15 cellular contexts compared by ENCODE assay signal in the genomic region with DNA sequence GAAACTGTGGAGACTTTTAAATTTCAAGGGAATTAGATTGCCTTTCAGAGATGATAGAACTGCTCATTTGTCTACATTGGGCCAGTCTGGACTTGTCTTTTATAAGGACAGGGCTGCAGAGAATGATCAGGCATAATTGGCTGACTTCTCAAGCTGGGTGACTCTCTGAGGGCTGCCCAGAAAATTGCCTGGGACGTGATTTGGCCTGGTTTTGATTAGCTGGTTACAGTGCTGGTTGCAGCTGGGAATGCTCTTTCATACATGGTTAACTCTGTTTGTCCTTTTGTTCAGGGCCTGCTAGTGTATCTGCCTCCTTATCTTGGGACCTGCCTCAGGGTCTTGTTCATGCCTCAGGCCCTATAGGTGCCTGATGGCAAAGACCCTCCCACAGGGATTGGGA.
DNase-seq lines count a peak whose midpoint lies in the region; ATAC-seq and TF ChIP-seq lines count a peak whose summit lies in the region.
"Had no signal": no experiment of that assay in that cellular context is flagged by ENCODE, and none has a peak within 500 bp of the region (broad histone marks: within the 10 kb centered on the region; RNA-seq: fewer than 3 reads in every experiment).

No MANE protein-coding gene starts in this region.

- WGBS in esophagus, 2 donors, result 40 to 55% methylated on average over 1 of the region's 1 CpG

- no peak for TF ChIP-seq CTCF in Peyer's patch (IDR thresholded peaks at IDR 0.05)

- no peak for ATAC-seq in HG02642 (IDR thresholded peaks at IDR 0.05; ENCODE audit: poor library complexity, unreplicated experiment)
- ATAC-seq: HCT116, PC-3 had no signal

- no peak overlapping the region for H3K4me3 ChIP-seq in esophagus (ENCODE audit: low read depth in 1 of 2, low read length in 2 of 2)
- H3K4me3 ChIP-seq in Peyer's patch, result no peak overlapping the region
- H3K4me3 ChIP-seq: cardiac muscle cell had no signal

- peaks cover 0 to under 1% of the 10 kb centered on the region in 2 donors for H3K4me1 ChIP-seq in esophagus (ENCODE audit: control insufficient read depth in 2 of 2, insufficient read depth in 2 of 2, low read length in 1 of 2)
- H3K4me1 ChIP-seq in Peyer's patch, result no peaks in the 10 kb centered on the region

- H3K27me3 ChIP-seq in esophagus (ENCODE audit: control insufficient read depth in 1 of 2, insufficient read depth in 2 of 2, low read length in 2 of 2) (no peaks in the 10 kb centered on the region), Peyer's patch (no peaks in the 10 kb centered on the region)
- H3K27me3 ChIP-seq: cardiac muscle cell had no signal

- no peaks in the 10 kb centered on the region for H3K36me3 ChIP-seq in esophagus (ENCODE audit: control insufficient read depth in 2 of 2, insufficient read depth in 2 of 2, low read length in 1 of 2)
- H3K36me3 ChIP-seq in Peyer's patch, result no peaks in the 10 kb centered on the region
- H3K36me3 ChIP-seq: cardiac muscle cell had no signal

- H3K27ac ChIP-seq in esophagus (ENCODE audit: low read depth in 2 of 2, low read length in 1 of 2), result peak overlapping the region; percentile 10 to 47
- H3K27ac ChIP-seq in Peyer's patch, result no peak overlapping the region
- H3K27ac ChIP-seq: cardiac muscle cell had no signal

- no peak for TF ChIP-seq POLR2A in Peyer's patch (IDR thresholded peaks at IDR 0.05)

- DNase-seq in DMS 273 (lab: John Stamatoyannopoulos, UW; ENCODE audit: unreplicated experiment), result peak; percentile 66
- peak; percentile 58 to 89 (median 68) for DNase-seq in NCI-H1417 (lab: John Stamatoyannopoulos, UW)
- peak; percentile 88 for DNase-seq in NCI-H69 (lab: John Stamatoyannopoulos, UW)
- DNase-seq in Peyer's patch, result no peak
- DNase-seq in NCI-H82 treated with DMSO at 0.1 percent for 48 hours (lab: John Stamatoyannopoulos, UW; ENCODE audit: unreplicated experiment), result no peak
- DNase-seq in retina, result no peak
- DNase-seq: activated CD4-positive, alpha-beta T cell treated with anti-CD3 and anti-CD28 coated beads, Interleukin-2, amount 50 U/mL, for 4 hours; activated naive CD8-positive, alpha-beta T cell treated with anti-CD3 and anti-CD28 coated beads for 36 hours; activated T-cell treated with anti-CD3 and anti-CD28 coated beads, Interleukin-2, amount 50 U/mL, for 24 hours; NCI-H2081 treated with DMSO at 0.1 percent for 48 hours; PC-3 had no signal

- no peaks in the 10 kb centered on the region for H3K9me3 ChIP-seq in esophagus (ENCODE audit: control insufficient read depth in 2 of 2, insufficient read depth in 1 of 2, low read depth in 1 of 2, low read length in 1 of 2)
- H3K9me3 ChIP-seq in Peyer's patch, result no peaks in the 10 kb centered on the region

Comparison
In these comparisons a context has a peak if more than half of its experiments do, and no peak if none do; other contexts are left out.
1. DNase-seq: peak in DMS 273 (single experiment), NCI-H1417 (3 of 3) and NCI-H69 (single experiment); none in Peyer's patch (0 of 3), NCI-H82 treated with DMSO at 0.1 percent for 48 hours (single experiment) and retina (single experiment).
2. H3K27ac ChIP-seq: peak in esophagus (2 of 2); none in Peyer's patch (0 of 4).